Comparison of ENCODE assay signal across 8 cellular contexts in the genomic region with DNA sequence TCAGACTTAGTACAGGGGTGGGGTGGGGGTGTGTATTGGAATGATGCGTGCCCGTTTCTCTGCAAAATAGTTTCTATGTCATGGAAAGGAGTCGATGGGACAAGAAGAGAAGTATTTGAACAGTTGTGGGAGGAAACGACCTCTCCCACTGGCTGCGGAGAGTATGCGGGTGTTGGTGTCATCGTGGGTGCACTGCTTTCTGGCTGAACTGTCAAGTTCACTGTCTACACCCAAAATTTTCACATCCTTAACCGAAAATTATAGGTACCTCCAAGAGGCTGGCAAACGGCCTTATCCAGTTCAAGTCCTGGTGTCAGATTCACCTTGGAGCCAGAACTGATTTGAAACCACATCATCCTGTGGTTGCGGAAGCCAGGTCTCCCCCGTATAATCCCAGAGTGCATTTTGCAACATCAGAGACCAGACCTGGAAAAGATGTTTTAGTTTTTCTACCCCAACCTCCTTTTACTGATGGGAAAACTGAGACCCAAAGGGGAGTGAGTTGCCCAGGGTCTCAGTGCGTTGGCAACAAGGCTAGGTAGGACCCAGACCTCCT. TPM values are rescaled to one million over a fixed set of nuclear protein-coding genes. Genes with fewer than 3 reads are reported as not detected.
DNase-seq lines count a peak whose midpoint lies in the region; ATAC-seq, FAIRE-seq and TF ChIP-seq lines count a peak whose summit lies in the region.

No MANE protein-coding gene starts in this region.

- peaks cover 29% of the 10 kb centered on the region for H3K79me2 ChIP-seq in GM12878 (ENCODE audit: control insufficient read depth, insufficient read depth, low read length)

- H2AFZ ChIP-seq in IMR-90 (replicated peaks; ENCODE audit: low read length, poor library complexity) (peak overlapping the region; percentile 86), GM12878 (ENCODE audit: control insufficient read depth, low read depth, low read length) (peak overlapping the region; percentile 97)

- intact Hi-C loops in IMR-90 (cut with micrococcal nuclease), result no loop called here
- intact Hi-C loops in GM12878 (cut with micrococcal nuclease; ENCODE audit: unreplicated experiment), result no loop called here
- intact Hi-C loops in aorta (cut with DNase I), result loop anchor here in 1 of 2 donors (5.0 kb wide), 1 partner anchor 196 kb away; a partner anchor contains a TSS

- H3K4me2 ChIP-seq in BLaER1 treated with 17β-estradiol and CSF1 and Interleukin-3, amounts not matched to agents 10 nM and 100 nM, result peak overlapping the region; percentile 75 to 90 (median 82)
- H3K4me2 ChIP-seq in IMR-90 (ENCODE audit: low read depth, low read length) (peak overlapping the region; percentile 97), GM12878 (ENCODE audit: control insufficient read depth, insufficient read depth) (peak overlapping the region; percentile 90)

- ATAC-seq in IMR-90 (ENCODE audit: low read depth) (peak; percentile 8; the same call in 1 of the 2 replicates), GM12878 (peak; percentile 1; the same call in 2 of the 3 replicates), aorta (ENCODE audit: low FRiP score) (no peak)

- peaks cover 37 to 48% of the 10 kb centered on the region in 2 experiments for H3K79me1 ChIP-seq in IMR-90 (ENCODE audit: low read depth in 1 of 2, low read length in 2 of 2)

- H3K9ac ChIP-seq in BLaER1 treated with 17β-estradiol and CSF1 and Interleukin-3, amounts not matched to agents 10 nM and 100 nM, result peak overlapping the region; percentile 78 to 95 (median 89)
- H3K9ac ChIP-seq in IMR-90 (ENCODE audit: low read depth, low read length), result peak overlapping the region; percentile 94
- H3K9ac ChIP-seq in GM12878 (ENCODE audit: control insufficient read depth, insufficient read depth, low read length), result peak overlapping the region; percentile 90

- dilution Hi-C loops in IMR-90 (cut with HindIII; ENCODE audit: low sequenced_read_pairs, unreplicated experiment), result no loop called here

- CTCF ChIA-PET in IMR-90 (lab: Yijun Ruan, JAX) (interaction anchor here (2.4 kb wide), 1 partner anchor 10 kb away, joined by 10 read pairs; no protein-coding TSS in a partner anchor), GM12878 (lab: Yijun Ruan, JAX) (interaction anchor here (1.0 to 3.2 kb wide), 4 partner anchors 11 to 122 kb away, joined by 3 to 15 read pairs (median 9); a partner anchor contains a TSS)

- H3K9me3 Mint-ChIP-seq in mesothelial cell of epicardium, result no peaks in the 10 kb centered on the region

- WGBS in IMR-90 (ENCODE audit: extremely low coverage in 2 of 2, insufficient read length in 1 of 2), 2 experiments, result 45% methylated on average over 2 of the region's 12 CpGs; no CpG with 5 or more reads in 1 of the 2 experiments
- WGBS in GM12878 (ENCODE audit: insufficient coverage, insufficient replicate concordance, low lambda C conversion rate, missing lambda C conversion rate), result 24% methylated on average over 12 of the region's 12 CpGs
- 29 to 31% methylated on average over 12 of the region's 12 CpGs for WGBS in aorta, 2 donors

- peak overlapping the region; percentile 14; the same call in 1 of the 2 replicates for H2BK120ac ChIP-seq in IMR-90 (ENCODE audit: low read depth, low read length)

- H2AK9ac ChIP-seq in IMR-90 (replicated peaks; ENCODE audit: low read depth, low read length, poor library complexity), result peak overlapping the region; percentile 21

- H3K14ac ChIP-seq in IMR-90 (replicated peaks; ENCODE audit: low read depth, low read length), result peak overlapping the region; percentile 86

- H3K4me3 ChIP-seq in BLaER1 treated with 17β-estradiol and CSF1 and Interleukin-3, amounts not matched to agents 10 nM and 100 nM, result peak overlapping the region; percentile 75 to 95 (median 86)
- H3K4me3 ChIP-seq in IMR-90 (ENCODE audit: insufficient read depth, low read depth, low read length) (peak overlapping the region; percentile 76), GM12878 (peak overlapping the region; percentile 55), aorta (ENCODE audit: low read length in 2 of 2) (peak overlapping the region; percentile 21 to 98)

- peak overlapping the region; percentile 85 to 99 for H4K8ac ChIP-seq in IMR-90 (ENCODE audit: low read depth in 2 of 2, low read length in 2 of 2)

- FAIRE-seq in GM12878 (lab: Jason Lieb, UNC), result peak; percentile 52

- SMC1A ChIA-PET in GM12878 (lab: Charles Lee; ENCODE audit: uncharacterized antibody, unreplicated experiment), result interaction anchor here (1.0 to 4.2 kb wide), 2 partner anchors 10 kb away, joined by 3 to 20 read pairs; a partner anchor contains a TSS

- TF ChIP-seq RAD21 in IMR-90 (IDR thresholded peaks at IDR 0.05; ENCODE audit: low read length), result no peak
- TF ChIP-seq RAD21 in GM12878 (IDR thresholded peaks at IDR 0.05; ENCODE audit: insufficient read depth, low read depth, low read length), result no peak

- H3K27ac Mint-ChIP-seq in mesothelial cell of epicardium, result peak overlapping the region; percentile 99

- no peaks in the 10 kb centered on the region for H3K9me3 ChIP-seq in BLaER1 treated with 17β-estradiol and CSF1 and Interleukin-3, amounts not matched to agents 10 nM and 100 nM (replicated peaks in 1 of 11)
- no peaks in the 10 kb centered on the region for H3K9me3 ChIP-seq in IMR-90 (ENCODE audit: control insufficient read depth, insufficient read depth, low read length)
- H3K9me3 ChIP-seq in GM12878 (replicated peaks; ENCODE audit: control insufficient read depth, insufficient read depth, low read length), result no peaks in the 10 kb centered on the region
- H3K9me3 ChIP-seq in aorta (ENCODE audit: control insufficient read depth, low read length), result no peaks in the 10 kb centered on the region

- H3K56ac ChIP-seq in IMR-90 (ENCODE audit: extremely low read depth, insufficient read depth, low read length), result peak overlapping the region; percentile 73

- H3K4me1 ChIP-seq in BLaER1 treated with 17β-estradiol and CSF1 and Interleukin-3, amounts not matched to agents 10 nM and 100 nM, result peaks cover 26 to 35% (median 29%) of the 10 kb centered on the region in 10 experiments
- H3K4me1 ChIP-seq in IMR-90 (ENCODE audit: control insufficient read depth, insufficient read depth, low read length) (peaks cover 8% of the 10 kb centered on the region), GM12878 (ENCODE audit: control insufficient read depth, insufficient read depth, low read length) (peaks cover 10% of the 10 kb centered on the region), aorta (ENCODE audit: control insufficient read depth in 1 of 2, insufficient read depth in 2 of 2, low read length in 2 of 2) (peaks cover 0 to 2% of the 10 kb centered on the region in 2 donors)

- peak overlapping the region; percentile 100 for H4K5ac ChIP-seq in IMR-90 (ENCODE audit: low read depth, low read length)

- peak overlapping the region; percentile 84 for H3K4me3 Mint-ChIP-seq in mesothelial cell of epicardium

- H2BK5ac ChIP-seq in IMR-90 (ENCODE audit: low read depth, low read length, poor library complexity, severe bottlenecking), result peak overlapping the region; percentile 56

- peak overlapping the region; percentile 51 for H3K4ac ChIP-seq in IMR-90 (ENCODE audit: low read depth, low read length)

- H4K20me1 ChIP-seq in BLaER1 treated with 17β-estradiol and CSF1 and Interleukin-3, amounts not matched to agents 10 nM and 100 nM, result peaks cover 0 to 35% (median 18%) of the 10 kb centered on the region in 11 experiments; a peak in 11 of 22 replicates
- H4K20me1 ChIP-seq in IMR-90 (ENCODE audit: insufficient read depth, low read length) (0 out of 2 replicates have a peak, but pooled peaks cover 3% of the 10 kb centered on the region), GM12878 (ENCODE audit: control insufficient read depth, insufficient read depth) (no peaks in the 10 kb centered on the region)

- RAD21 ChIA-PET in GM12878 (lab: Charles Lee; ENCODE audit: unreplicated experiment), result interaction anchor here (2.9 kb wide), 1 partner anchor 11 kb away, joined by 14 read pairs; a partner anchor contains a TSS

- H3K23ac ChIP-seq in IMR-90 (ENCODE audit: low read depth, low read length), result peak overlapping the region; percentile 48

- peak overlapping the region; percentile 48 to 93 (median 89); a peak in 21 of 22 replicates for H3K27ac ChIP-seq in BLaER1 treated with 17β-estradiol and CSF1 and Interleukin-3, amounts not matched to agents 10 nM and 100 nM
- peak overlapping the region; percentile 64 for H3K27ac ChIP-seq in IMR-90 (ENCODE audit: insufficient read depth, low read length)
- H3K27ac ChIP-seq in GM12878 (ENCODE audit: control insufficient read depth, insufficient read depth), result peak overlapping the region; percentile 81
- H3K27ac ChIP-seq in aorta (ENCODE audit: low read depth in 1 of 2, low read length in 2 of 2), result peak overlapping the region in 1 of 2 donors; percentile 62

- TF ChIP-seq EP300 in GM12878 (IDR thresholded peaks at IDR 0.05; ENCODE audit: borderline replicate concordance in 1 of 2, control insufficient read depth in 1 of 2, low read depth in 2 of 2, low read length in 2 of 2), result no peak

- TF ChIP-seq POLR2A in IMR-90 (IDR thresholded peaks at IDR 0.05; ENCODE audit: low read depth, low read length) (no peak), GM12878 (IDR thresholded peaks at IDR 0.05; ENCODE audit: low read depth, low read length) (no peak)

- H3K9me1 ChIP-seq in IMR-90 (ENCODE audit: insufficient read depth, low read length), result peaks cover 14% of the 10 kb centered on the region

- H3K27me3 ChIP-seq in BLaER1 treated with 17β-estradiol and CSF1 and Interleukin-3, amounts not matched to agents 10 nM and 100 nM, result no peaks in the 10 kb centered on the region
- H3K27me3 ChIP-seq in IMR-90 (ENCODE audit: control insufficient read depth, insufficient read depth, low read length) (peaks cover 26% of the 10 kb centered on the region), GM12878 (replicated peaks in 1 of 2; ENCODE audit: control insufficient read depth in 2 of 2, insufficient read depth in 2 of 2, low read length in 1 of 2) (no peaks in the 10 kb centered on the region; a peak in 1 of 4 replicates), aorta (ENCODE audit: control insufficient read depth in 1 of 2, insufficient read depth in 2 of 2, low read length in 1 of 2) (no peaks in the 10 kb centered on the region)

- peaks cover 29 to 35% (median 33%) of the 10 kb centered on the region in 11 experiments for H3K36me3 ChIP-seq in BLaER1 treated with 17β-estradiol and CSF1 and Interleukin-3, amounts not matched to agents 10 nM and 100 nM
- H3K36me3 ChIP-seq in IMR-90 (ENCODE audit: control insufficient read depth, insufficient read depth, low read length) (peaks cover 25% of the 10 kb centered on the region), GM12878 (ENCODE audit: control insufficient read depth in 2 of 2, insufficient read depth in 2 of 2, low read length in 1 of 2) (peaks cover 12 to 18% of the 10 kb centered on the region in 2 experiments), aorta (ENCODE audit: control insufficient read depth in 1 of 2, insufficient read depth in 2 of 2, low read length in 1 of 2) (peaks cover 0 to 8% of the 10 kb centered on the region in 2 donors)

- POLR2A ChIA-PET in IMR-90 (lab: Charles Lee; ENCODE audit: unreplicated experiment) (interaction anchor here (1.4 kb wide), 1 partner anchor 11 kb away, joined by 9 read pairs; a partner anchor contains a TSS), GM12878 (lab: Charles Lee) (interaction anchor here (4.5 kb wide), 1 partner anchor 11 kb away, joined by 35 read pairs; a partner anchor contains a TSS)

- peaks cover 13% of the 10 kb centered on the region for H3K36me3 Mint-ChIP-seq in mesothelial cell of epicardium

- H3K27me3 Mint-ChIP-seq in mesothelial cell of epicardium (ENCODE audit: low read depth), result no peaks in the 10 kb centered on the region

- H2BK15ac ChIP-seq in IMR-90 (ENCODE audit: low read depth, low read length), result no peak overlapping the region; the same call in 2 of the 3 replicates

- TF ChIP-seq CTCF in IMR-90 (conservative IDR thresholded peaks at IDR 0.05; ENCODE audit: low read depth, low read length) (no peak), GM12878 (IDR thresholded peaks at IDR 0.05 in 2 of 3, conservative IDR thresholded peaks at IDR 0.05 in 1 of 3; ENCODE audit: control insufficient read depth in 2 of 3, extremely low read depth in 1 of 3, insufficient read depth in 1 of 3, low read depth in 3 of 3, low read length in 3 of 3) (no peak), mesothelial cell of epicardium (IDR thresholded peaks at IDR 0.05; ENCODE audit: unreplicated experiment) (no peak)

- H3K18ac ChIP-seq in IMR-90 (ENCODE audit: low read depth, low read length), result peak overlapping the region; percentile 88

- in situ Hi-C loops in IMR-90 (cut with MboI; ENCODE audit: low sequenced_read_pairs) (no loop called here), GM12878 (cut with MboI) (loop anchor here (25.0 kb wide), 2 partner anchors 1176 to 1251 kb away; a partner anchor contains a TSS)

- peak overlapping the region; percentile 56 for H4K91ac ChIP-seq in IMR-90 (ENCODE audit: insufficient read depth, low read depth, low read length)

- DNase-seq in IMR-90 (no peak), GM12878 (ENCODE audit: low read depth, low spot score) (no peak), mesothelial cell of epicardium (ENCODE audit: low spot score in 2 of 2, unreplicated experiment in 2 of 2) (no peak), aorta (no peak), H4 (ENCODE audit: low spot score) (no peak), retina (no peak), midbrain (lab: John Stamatoyannopoulos, UW) (no peak)

- BruUV-seq in IMR-90 (replicated peaks; lab: Mats Ljungman, UMichigan) (no TSS peak), GM12878 (replicated peaks; lab: Mats Ljungman, UMichigan) (TSS peak; percentile 96)

- H2AK5ac ChIP-seq in IMR-90 (ENCODE audit: low read depth, low read length), result peak overlapping the region; percentile 72

- peaks cover 42% of the 10 kb centered on the region for H3K4me1 Mint-ChIP-seq in mesothelial cell of epicardium

- no peak overlapping the region for H2BK20ac ChIP-seq in IMR-90 (ENCODE audit: low read depth, low read length)

RNA-seq across cellular contexts. Expression of a gene that starts 0.5 kb away (rescaled TPM):
- total RNA-seq in IMR-90 (2012; rRNA removed) (144 and 146 TPM in 2 replicates), GM12878 (2014; rRNA removed) (130 and 132 TPM in 2 replicates), GM12878 (2014; rRNA removed; fragmentation: Illumina TruSeq; extraction: Trizol) (188 and 207 TPM in 2 replicates), GM12878 (2021) (174 and 183 TPM in 2 replicates), mesothelial cell of epicardium (106 to 110 TPM (median 108 TPM) in 3 replicates), aorta (10 to 100 TPM; 43.2 to 48.7 TPM)
- polyA plus RNA-seq in IMR-90 (2012; rRNA removed) (101 and 106 TPM in 2 replicates), GM12878 (2011; rRNA removed) (135 and 217 TPM in 2 replicates), GM12878 (2014; fragmentation: Illumina TruSeq; extraction: Trizol) (279 and 333 TPM in 2 replicates), GM12878 (2014; fragmentation: Nextera tagmentation; extraction: Ambion mirVana) (100 to 1,000 TPM in 1 of 2 experiments, 10 to 100 TPM in 1; 74.3 to 119 TPM), GM12878 (2014; rRNA removed) (143 and 145 TPM in 2 replicates), GM12878 (2016; fragmentation: Nextera tagmentation; extraction: Ambion mirVana) (10 to 100 TPM; 73.6 to 79.6 TPM), aorta (10 to 100 TPM; 37.8 to 44.9 TPM)
- polyA plus RNA-seq in IMR-90 (2012; cell fraction: cytosol; rRNA removed), result 58.6 and 84.5 TPM in 2 replicates
- 41.6 and 70.5 TPM in 2 replicates for polyA plus RNA-seq in IMR-90 (2012; cell fraction: nucleus; rRNA removed; ENCODE audit: low replicate concordance)
- 23.8 and 30.4 TPM in 2 replicates for total RNA-seq in GM12878 (2013; cell fraction: nucleolus; rRNA removed)
- polyA plus RNA-seq in GM12878 (2011; ENCODE audit: low read depth), result 84.5 TPM
- polyA plus RNA-seq in GM12878 (2011; cell fraction: cytosol; rRNA removed), result 273 and 353 TPM in 2 replicates
- polyA plus RNA-seq in GM12878 (2011; cell fraction: nucleus; rRNA removed), result 125 and 155 TPM in 2 replicates
- polyA plus RNA-seq in GM12878 (2012), result 96.1 and 99.1 TPM in 2 replicates
- polyA minus RNA-seq in GM12878 (2011; rRNA and poly(A)+ RNA removed), result 215 and 222 TPM in 2 replicates
- 62.8 and 96.7 TPM in 2 replicates for polyA minus RNA-seq in GM12878 (2011; cell fraction: cytosol; rRNA and poly(A)+ RNA removed)
- polyA minus RNA-seq in GM12878 (2011; cell fraction: nucleus; rRNA and poly(A)+ RNA removed), result 25.4 and 36.8 TPM in 2 replicates
- total RNA-seq in H4 (2014; rRNA removed; shearing (Covaris generic)), result 123 and 145 TPM in 2 replicates

RNA-seq across cellular contexts. Expression of a gene that starts 2.0 kb away (rescaled TPM):
- total RNA-seq in IMR-90 (2012; rRNA removed) (not detected in 2 replicates), GM12878 (2014; rRNA removed) (not detected in 2 replicates), GM12878 (2014; rRNA removed; fragmentation: Illumina TruSeq; extraction: Trizol) (not detected in 2 replicates), GM12878 (2021) (not detected in 2 replicates), mesothelial cell of epicardium (2.0 to 3.1 TPM (median 2.6 TPM) in 3 replicates), aorta (not detected)
- polyA plus RNA-seq in IMR-90 (2012; rRNA removed) (not detected in 2 replicates), GM12878 (2011; rRNA removed) (0.05 TPM in 1 of 2 replicates, not detected in the other), GM12878 (2014; fragmentation: Illumina TruSeq; extraction: Trizol) (not detected in 2 replicates), GM12878 (2014; fragmentation: Nextera tagmentation; extraction: Ambion mirVana) (not detected), GM12878 (2014; rRNA removed) (0.12 TPM in 1 of 2 replicates, not detected in the other), GM12878 (2016; fragmentation: Nextera tagmentation; extraction: Ambion mirVana) (not detected), aorta (not detected)
- not detected in 2 replicates for polyA plus RNA-seq in IMR-90 (2012; cell fraction: cytosol; rRNA removed)
- polyA plus RNA-seq in IMR-90 (2012; cell fraction: nucleus; rRNA removed; ENCODE audit: low replicate concordance), result not detected in 2 replicates
- not detected in 2 replicates for total RNA-seq in GM12878 (2013; cell fraction: nucleolus; rRNA removed)
- not detected for polyA plus RNA-seq in GM12878 (2011; ENCODE audit: low read depth)
- 0.03 TPM in 2 replicates for polyA plus RNA-seq in GM12878 (2011; cell fraction: cytosol; rRNA removed)
- polyA plus RNA-seq in GM12878 (2011; cell fraction: nucleus; rRNA removed), result 0.07 TPM in 1 of 2 replicates, not detected in the other
- not detected in 2 replicates for polyA plus RNA-seq in GM12878 (2012)
- not detected in 2 replicates for polyA minus RNA-seq in GM12878 (2011; rRNA and poly(A)+ RNA removed)
- not detected in 2 replicates for polyA minus RNA-seq in GM12878 (2011; cell fraction: cytosol; rRNA and poly(A)+ RNA removed)
- polyA minus RNA-seq in GM12878 (2011; cell fraction: nucleus; rRNA and poly(A)+ RNA removed), result not detected in 2 replicates
- not detected in 2 replicates for total RNA-seq in H4 (2014; rRNA removed; shearing (Covaris generic))

RNA-seq across cellular contexts. Expression of a gene that starts 11.4 kb away (rescaled TPM):
- total RNA-seq in IMR-90 (2012; rRNA removed) (28.6 and 31.7 TPM in 2 replicates), GM12878 (2014; rRNA removed) (4.8 and 5.6 TPM in 2 replicates), GM12878 (2014; rRNA removed; fragmentation: Illumina TruSeq; extraction: Trizol) (2.2 and 3.1 TPM in 2 replicates), GM12878 (2021) (12.5 and 15.8 TPM in 2 replicates), mesothelial cell of epicardium (201 to 216 TPM (median 216 TPM) in 3 replicates), aorta (100 to 1,000 TPM; 169 to 184 TPM)
- polyA plus RNA-seq in IMR-90 (2012; rRNA removed) (68.0 and 71.4 TPM in 2 replicates), GM12878 (2011; rRNA removed) (3.5 and 4.4 TPM in 2 replicates), GM12878 (2014; fragmentation: Illumina TruSeq; extraction: Trizol) (4.9 and 7.3 TPM in 2 replicates), GM12878 (2014; fragmentation: Nextera tagmentation; extraction: Ambion mirVana) (under 1 TPM; 0.26 to 0.47 TPM), GM12878 (2014; rRNA removed) (5.2 and 6.8 TPM in 2 replicates), GM12878 (2016; fragmentation: Nextera tagmentation; extraction: Ambion mirVana) (1 to 10 TPM; 2.1 to 4.1 TPM), aorta (100 to 1,000 TPM in 1 of 2 donors, 10 to 100 TPM in 1; 35.2 to 161 TPM)
- polyA plus RNA-seq in IMR-90 (2012; cell fraction: cytosol; rRNA removed), result 42.9 and 47.7 TPM in 2 replicates
- 157 and 165 TPM in 2 replicates for polyA plus RNA-seq in IMR-90 (2012; cell fraction: nucleus; rRNA removed; ENCODE audit: low replicate concordance)
- total RNA-seq in GM12878 (2013; cell fraction: nucleolus; rRNA removed), result 26.1 and 29.2 TPM in 2 replicates
- 6.7 TPM for polyA plus RNA-seq in GM12878 (2011; ENCODE audit: low read depth)
- polyA plus RNA-seq in GM12878 (2011; cell fraction: cytosol; rRNA removed), result 3.9 and 5.5 TPM in 2 replicates
- 16.4 and 20.4 TPM in 2 replicates for polyA plus RNA-seq in GM12878 (2011; cell fraction: nucleus; rRNA removed)
- 8.7 and 9.5 TPM in 2 replicates for polyA plus RNA-seq in GM12878 (2012)
- 6.2 and 10.0 TPM in 2 replicates for polyA minus RNA-seq in GM12878 (2011; rRNA and poly(A)+ RNA removed)
- polyA minus RNA-seq in GM12878 (2011; cell fraction: cytosol; rRNA and poly(A)+ RNA removed), result 4.8 and 5.5 TPM in 2 replicates
- polyA minus RNA-seq in GM12878 (2011; cell fraction: nucleus; rRNA and poly(A)+ RNA removed), result 1.8 and 4.4 TPM in 2 replicates
- 12.6 and 18.2 TPM in 2 replicates for total RNA-seq in H4 (2014; rRNA removed; shearing (Covaris generic))

RNA-seq across cellular contexts. Expression of a gene that starts 44.8 kb away (rescaled TPM):
- total RNA-seq in IMR-90 (2012; rRNA removed) (not detected in 2 replicates), GM12878 (2014; rRNA removed) (not detected in 2 replicates), GM12878 (2014; rRNA removed; fragmentation: Illumina TruSeq; extraction: Trizol) (not detected in 2 replicates), GM12878 (2021) (not detected in 2 replicates), mesothelial cell of epicardium (not detected in 3 replicates), aorta (not detected)
- polyA plus RNA-seq in IMR-90 (2012; rRNA removed) (not detected in 2 replicates), GM12878 (2011; rRNA removed) (not detected in 2 replicates), GM12878 (2014; fragmentation: Illumina TruSeq; extraction: Trizol) (not detected in 2 replicates), GM12878 (2014; fragmentation: Nextera tagmentation; extraction: Ambion mirVana) (not detected), GM12878 (2014; rRNA removed) (not detected in 2 replicates), GM12878 (2016; fragmentation: Nextera tagmentation; extraction: Ambion mirVana) (not detected), aorta (not detected)
- not detected in 2 replicates for polyA plus RNA-seq in IMR-90 (2012; cell fraction: cytosol; rRNA removed)
- not detected in 2 replicates for polyA plus RNA-seq in IMR-90 (2012; cell fraction: nucleus; rRNA removed; ENCODE audit: low replicate concordance)
- total RNA-seq in GM12878 (2013; cell fraction: nucleolus; rRNA removed), result not detected in 2 replicates
- not detected for polyA plus RNA-seq in GM12878 (2011; ENCODE audit: low read depth)
- not detected in 2 replicates for polyA plus RNA-seq in GM12878 (2011; cell fraction: cytosol; rRNA removed)
- polyA plus RNA-seq in GM12878 (2011; cell fraction: nucleus; rRNA removed), result not detected in 2 replicates
- polyA plus RNA-seq in GM12878 (2012), result not detected in 2 replicates
- polyA minus RNA-seq in GM12878 (2011; rRNA and poly(A)+ RNA removed), result not detected in 2 replicates
- polyA minus RNA-seq in GM12878 (2011; cell fraction: cytosol; rRNA and poly(A)+ RNA removed), result not detected in 2 replicates
- not detected in 2 replicates for polyA minus RNA-seq in GM12878 (2011; cell fraction: nucleus; rRNA and poly(A)+ RNA removed)
- not detected in 2 replicates for total RNA-seq in H4 (2014; rRNA removed; shearing (Covaris generic))

RNA-seq across cellular contexts. Expression of a gene that starts 54.3 kb away (rescaled TPM):
- total RNA-seq in IMR-90 (2012; rRNA removed), result not detected in 2 replicates
- polyA plus RNA-seq in IMR-90 (2012; rRNA removed), result not detected in 2 replicates
- polyA plus RNA-seq in IMR-90 (2012; cell fraction: cytosol; rRNA removed), result not detected in 2 replicates
- polyA plus RNA-seq in IMR-90 (2012; cell fraction: nucleus; rRNA removed; ENCODE audit: low replicate concordance), result 0.10 and 0.17 TPM in 2 replicates
- 1.2 and 1.3 TPM in 2 replicates for total RNA-seq in GM12878 (2013; cell fraction: nucleolus; rRNA removed)
- total RNA-seq in GM12878 (2014; rRNA removed), result 0.68 TPM in 1 of 2 replicates, not detected in the other
- total RNA-seq in GM12878 (2014; rRNA removed; fragmentation: Illumina TruSeq; extraction: Trizol), result 0.41 TPM in 1 of 2 replicates, not detected in the other
- 1.7 and 2.0 TPM in 2 replicates for total RNA-seq in GM12878 (2021)
- polyA plus RNA-seq in GM12878 (2011; ENCODE audit: low read depth), result 1.2 TPM
- 0.23 and 0.43 TPM in 2 replicates for polyA plus RNA-seq in GM12878 (2011; rRNA removed)
- 0.87 and 1.3 TPM in 2 replicates for polyA plus RNA-seq in GM12878 (2011; cell fraction: cytosol; rRNA removed)
- polyA plus RNA-seq in GM12878 (2011; cell fraction: nucleus; rRNA removed), result 7.3 and 7.5 TPM in 2 replicates
- polyA plus RNA-seq in GM12878 (2012), result 1.3 and 1.7 TPM in 2 replicates
- 0.10 TPM in 1 of 2 replicates, not detected in the other for polyA plus RNA-seq in GM12878 (2014; fragmentation: Illumina TruSeq; extraction: Trizol)
- 1 to 10 TPM in 1 of 2 experiments, under 1 TPM in 1; 0.88 to 1.0 TPM for polyA plus RNA-seq in GM12878 (2014; fragmentation: Nextera tagmentation; extraction: Ambion mirVana)
- polyA plus RNA-seq in GM12878 (2014; rRNA removed), result 0.25 and 0.40 TPM in 2 replicates
- polyA plus RNA-seq in GM12878 (2016; fragmentation: Nextera tagmentation; extraction: Ambion mirVana), result under 1 TPM in 1 of 2 experiments, not detected in 1; 0.19 TPM
- polyA minus RNA-seq in GM12878 (2011; rRNA and poly(A)+ RNA removed), result 0.72 and 1.2 TPM in 2 replicates
- polyA minus RNA-seq in GM12878 (2011; cell fraction: cytosol; rRNA and poly(A)+ RNA removed), result not detected in 2 replicates
- 0.36 and 1.1 TPM in 2 replicates for polyA minus RNA-seq in GM12878 (2011; cell fraction: nucleus; rRNA and poly(A)+ RNA removed)
- total RNA-seq in mesothelial cell of epicardium, result 0.27 TPM in 1 of 3 replicates, not detected in the others
- under 1 TPM; 0.39 to 0.84 TPM for total RNA-seq in aorta
- under 1 TPM in 1 of 2 donors, not detected in 1; 0.15 TPM for polyA plus RNA-seq in aorta
- not detected in 2 replicates for total RNA-seq in H4 (2014; rRNA removed; shearing (Covaris generic))
